In genomic region chr1:239976130-239976968, GRCh38 we compare ENCODE assay signal across 9 cellular contexts.
A peak's percentile ranks its signal among the peaks of the same experiment; 100 is the strongest.
DNase-seq lines count a peak whose midpoint lies in the region; ATAC-seq and TF ChIP-seq lines count a peak whose summit lies in the region.
"Had no signal": no experiment of that assay in that cellular context is flagged by ENCODE, and none has a peak within 500 bp of the region (broad histone marks: within the 10 kb centered on the region; RNA-seq: fewer than 3 reads in every experiment).

No MANE protein-coding gene starts in this region.

- H3K4me1 ChIP-seq in ascending aorta = no peaks in the 10 kb centered on the region

- peak; percentile 91 for ATAC-seq in GM19452 (IDR thresholded peaks at IDR 0.05; ENCODE audit: unreplicated experiment)
- peak; percentile 87 for ATAC-seq in HG03439 (IDR thresholded peaks at IDR 0.05; ENCODE audit: unreplicated experiment)

- peak in 2 of 3 experiments; percentile 68 to 75 for TF ChIP-seq CTCF in ascending aorta (IDR thresholded peaks at IDR 0.05)

- no peak overlapping the region for H3K27ac ChIP-seq in ascending aorta
- H3K27ac ChIP-seq: epithelial cell of prostate had no signal

- intact Hi-C loops in ascending aorta (cut with DNase I) = no loop called here

- H3K4me3 ChIP-seq in ascending aorta = no peak overlapping the region

- DNase-seq in ELF-1 (ENCODE audit: low read depth, low spot score) = peak; percentile 55
- peak; percentile 79 for DNase-seq in RPMI8226
- DNase-seq in ascending aorta (ENCODE audit: low spot score in 2 of 2) = no peak
- peak; percentile 75 for DNase-seq in iPS-NIHi11 (ENCODE audit: low spot score)
- DNase-seq in stimulated activated CD4-positive, alpha-beta T cell treated with anti-CD3 and anti-CD28 coated beads, Interleukin-1b, Interleukin-23, amount 100 ng/mL, for 4 hours (ENCODE audit: low read depth in 2 of 2) = peak; percentile 16 to 28
- DNase-seq in 8988T = no peak

- no peaks in the 10 kb centered on the region for H3K36me3 ChIP-seq in ascending aorta

- H3K9me3 ChIP-seq in ascending aorta = no peaks in the 10 kb centered on the region

- no peaks in the 10 kb centered on the region for H3K27me3 ChIP-seq in ascending aorta

Comparison
In these comparisons a context has a peak if more than half of its experiments do, and no peak if none do; other contexts are left out.
1. DNase-seq: peak in ELF-1 (single experiment), RPMI8226 (single experiment), iPS-NIHi11 (single experiment) and stimulated activated CD4-positive, alpha-beta T cell treated with anti-CD3 and anti-CD28 coated beads, Interleukin-1b, Interleukin-23, amount 100 ng/mL, for 4 hours (2 of 2); none in ascending aorta (0 of 2) and 8988T (single experiment).